8 cellular contexts compared by ENCODE assay signal in the genomic region with DNA sequence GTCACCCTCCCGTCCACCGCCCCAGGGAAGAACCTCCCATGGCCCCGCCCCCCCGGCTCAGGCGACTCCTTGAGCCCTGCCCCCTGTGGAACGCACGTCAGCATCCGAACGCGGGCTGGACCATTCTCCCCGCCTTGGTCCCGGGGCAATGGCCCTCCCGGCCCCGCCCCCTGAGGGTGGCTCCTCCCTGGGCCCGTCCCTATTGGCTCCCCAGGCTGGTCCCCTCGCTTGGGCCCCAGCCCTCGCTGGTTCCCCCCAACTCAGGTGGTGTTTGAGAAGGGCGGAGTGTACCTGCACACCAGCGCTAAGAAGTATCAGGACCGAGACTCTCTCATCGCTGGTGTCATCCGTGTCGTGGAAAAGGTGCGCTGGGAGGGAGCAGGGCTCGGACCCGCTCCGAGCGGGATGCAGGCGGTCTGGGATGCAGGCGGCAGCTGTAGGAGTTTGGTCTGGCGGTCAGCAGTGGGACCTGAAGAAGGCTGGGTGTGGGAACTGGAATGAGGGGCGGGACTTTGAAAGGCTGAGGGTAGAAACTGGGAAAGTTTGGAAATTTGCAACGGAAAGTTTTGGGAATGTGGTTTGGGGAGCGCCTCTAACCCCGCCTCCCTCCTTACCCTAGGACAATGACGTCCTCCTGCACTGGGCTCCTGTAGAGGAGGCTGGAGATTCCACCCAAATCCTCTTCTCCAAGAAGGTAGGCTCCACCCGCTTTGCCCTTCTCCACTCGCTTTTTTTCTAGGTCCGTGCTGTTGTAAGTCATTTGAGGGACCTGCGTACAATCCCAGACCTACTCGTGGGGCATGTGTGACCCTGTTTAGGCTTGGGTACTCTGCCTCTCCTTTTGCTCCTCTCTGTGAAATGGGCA. TPM values are rescaled to one million over a fixed set of nuclear protein-coding genes. Genes with fewer than 3 reads are reported as not detected.
DNase-seq lines count a peak whose midpoint lies in the region; ATAC-seq and TF ChIP-seq lines count a peak whose summit lies in the region.

No MANE protein-coding gene starts in this region.

- H3K9me3 ChIP-seq in DND-41 (ENCODE audit: insufficient read depth, low read length, severe bottlenecking) (no peaks in the 10 kb centered on the region), PC-3 (ENCODE audit: low read length) (no peaks in the 10 kb centered on the region)
- H3K9me3 ChIP-seq in naive thymus-derived CD4-positive, alpha-beta T cell (ENCODE audit: control insufficient read depth in 2 of 3, low read length in 3 of 3), result no peaks in the 10 kb centered on the region

- H3F3A ChIP-seq in PC-3 (ENCODE audit: low read length, unreplicated experiment), result no peaks in the 10 kb centered on the region

- H3K79me2 ChIP-seq in DND-41 (ENCODE audit: insufficient read depth, low read length) (peaks cover 39% of the 10 kb centered on the region), PC-3 (ENCODE audit: low read length) (peaks cover 41% of the 10 kb centered on the region)

- no peaks in the 10 kb centered on the region for H3K27me3 ChIP-seq in DND-41 (ENCODE audit: insufficient read depth, low read length, poor library complexity)
- no peaks in the 10 kb centered on the region for H3K27me3 ChIP-seq in PC-3 (ENCODE audit: low read length)
- no peaks in the 10 kb centered on the region for H3K27me3 ChIP-seq in naive thymus-derived CD4-positive, alpha-beta T cell (ENCODE audit: control insufficient read depth in 2 of 2, insufficient read depth in 2 of 2, low read length in 2 of 2)

- H3K4me3 Mint-ChIP-seq in naive thymus-derived CD4-positive, alpha-beta T cell, result no peak overlapping the region
- H3K4me3 Mint-ChIP-seq in stimulated activated naive B cell treated with anti-CD40 and anti-IgM and Interleukin-4, amounts not matched to agents 10 μg/mL and 1 μg/mL and 100 μg/mL, for 72 hours, result no peak overlapping the region

- peak overlapping the region; percentile 48 to 86 for H3K4me3 ChIP-seq in DND-41 (ENCODE audit: low read depth in 1 of 2, low read length in 2 of 2)
- H3K4me3 ChIP-seq in Jurkat, Clone E6-1 (ENCODE audit: low read length), result peak overlapping the region; percentile 69
- peak overlapping the region; percentile 93 for H3K4me3 ChIP-seq in PC-3 (ENCODE audit: low read length)
- H3K4me3 ChIP-seq in naive thymus-derived CD4-positive, alpha-beta T cell (ENCODE audit: low read length), result peak overlapping the region; percentile 88

- peak; percentile 97 for DNase-seq in DND-41
- DNase-seq in Jurkat, Clone E6-1 (ENCODE audit: low read depth, low spot score), result peak; percentile 93
- peak; percentile 99 for DNase-seq in PC-3
- DNase-seq in activated T-helper 1 cell treated with Interleukin-2 at 50 U/mL for 16 hours (ENCODE audit: low read depth), result peak; percentile 95
- peak; percentile 98 for DNase-seq in fibroblast of gingiva (ENCODE audit: low read depth)
- peak; percentile 94 to 99 (median 96) for DNase-seq in naive thymus-derived CD4-positive, alpha-beta T cell
- DNase-seq in stimulated activated naive B cell treated with anti-CD40 and anti-IgM and Interleukin-4, amounts not matched to agents 10 μg/mL and 1 μg/mL and 100 μg/mL, for 72 hours, result peak; percentile 97

- H3K4me1 ChIP-seq in DND-41 (ENCODE audit: insufficient read depth, low read length) (peaks cover 35% of the 10 kb centered on the region), PC-3 (ENCODE audit: insufficient read depth, low read length) (peaks cover 26% of the 10 kb centered on the region)
- peaks cover 11 to 20% of the 10 kb centered on the region in 2 donors for H3K4me1 ChIP-seq in naive thymus-derived CD4-positive, alpha-beta T cell (ENCODE audit: control insufficient read depth in 2 of 2, insufficient read depth in 2 of 2, low read length in 2 of 2)

- H3K9ac ChIP-seq in DND-41 (ENCODE audit: low read depth, low read length) (peak overlapping the region; percentile 93), PC-3 (ENCODE audit: low read length) (peak overlapping the region; percentile 98)

- BruUV-seq in PC-3 (replicated peaks; lab: Mats Ljungman, UMichigan), result no TSS peak

- intact Hi-C loops in PC-3 (cut with micrococcal nuclease), result loop anchor here (1.0 to 5.0 kb wide), 4 partner anchors 9 to 201 kb away; a partner anchor contains a TSS
- intact Hi-C loops in naive thymus-derived CD4-positive, alpha-beta T cell (cut with micrococcal nuclease), result loop anchor here (1.0 to 10.0 kb wide), 25 partner anchors 9 to 1545 kb away; a partner anchor contains a TSS

- POLR2A ChIA-PET in PC-3 (lab: Charles Lee; ENCODE audit: unreplicated experiment), result no interaction called here
- POLR2A ChIA-PET in naive thymus-derived CD4-positive, alpha-beta T cell (lab: Charles Lee), result interaction anchor here (1.0 to 3.7 kb wide), 14 partner anchors 10 to 389 kb away, joined by 4 to 47 read pairs (median 7); a partner anchor contains a TSS

- no peaks in the 10 kb centered on the region for H3K27me3 Mint-ChIP-seq in naive thymus-derived CD4-positive, alpha-beta T cell
- no peaks in the 10 kb centered on the region for H3K27me3 Mint-ChIP-seq in stimulated activated naive B cell treated with anti-CD40 and anti-IgM and Interleukin-4, amounts not matched to agents 10 μg/mL and 1 μg/mL and 100 μg/mL, for 72 hours

- no peaks in the 10 kb centered on the region for H3K9me2 ChIP-seq in PC-3 (replicated peaks; ENCODE audit: low read length)

- peak overlapping the region; percentile 89 for H2AFZ ChIP-seq in DND-41 (ENCODE audit: low read depth, low read length)
- peak overlapping the region; percentile 93 for H2AFZ ChIP-seq in PC-3 (ENCODE audit: low read length)

- peak overlapping the region; percentile 98 for H3K4me2 ChIP-seq in DND-41 (ENCODE audit: insufficient read depth, low read length)
- H3K4me2 ChIP-seq in PC-3 (ENCODE audit: low read length), result peak overlapping the region; percentile 98

- H3K27ac ChIP-seq in DND-41 (ENCODE audit: low read length), result peak overlapping the region; percentile 99
- H3K27ac ChIP-seq in PC-3 (ENCODE audit: low read length), result peak overlapping the region; percentile 91
- H3K27ac ChIP-seq in naive thymus-derived CD4-positive, alpha-beta T cell (ENCODE audit: low read depth, low read length), result peak overlapping the region; percentile 97

- TF ChIP-seq CTCF in DND-41 (IDR thresholded peaks at IDR 0.05; ENCODE audit: borderline replicate concordance, extremely low read depth, low read length, poor library complexity, severe bottlenecking) (no peak), PC-3 (conservative IDR thresholded peaks at IDR 0.05; ENCODE audit: low read depth, low read length) (no peak)

- H3K36me3 ChIP-seq in DND-41 (ENCODE audit: insufficient read depth, low read length), result peaks cover 48% of the 10 kb centered on the region
- peaks cover 18% of the 10 kb centered on the region for H3K36me3 ChIP-seq in PC-3 (ENCODE audit: low read depth, low read length)
- peaks cover 6 to 45% (median 24%) of the 10 kb centered on the region in 3 experiments for H3K36me3 ChIP-seq in naive thymus-derived CD4-positive, alpha-beta T cell (ENCODE audit: control insufficient read depth in 2 of 3, insufficient read depth in 3 of 3, low read length in 3 of 3)

- peaks cover 0 to 17% (median 6%) of the 10 kb centered on the region in 5 donors for H3K36me3 Mint-ChIP-seq in naive thymus-derived CD4-positive, alpha-beta T cell
- peaks cover 46 to 62% of the 10 kb centered on the region in 2 donors for H3K36me3 Mint-ChIP-seq in stimulated activated naive B cell treated with anti-CD40 and anti-IgM and Interleukin-4, amounts not matched to agents 10 μg/mL and 1 μg/mL and 100 μg/mL, for 72 hours

- no peak overlapping the region for H3K27ac Mint-ChIP-seq in naive thymus-derived CD4-positive, alpha-beta T cell
- no peak overlapping the region for H3K27ac Mint-ChIP-seq in stimulated activated naive B cell treated with anti-CD40 and anti-IgM and Interleukin-4, amounts not matched to agents 10 μg/mL and 1 μg/mL and 100 μg/mL, for 72 hours

- H3K9me3 Mint-ChIP-seq in naive thymus-derived CD4-positive, alpha-beta T cell, result peaks cover 0 to 1% (median 0%) of the 10 kb centered on the region in 11 donors
- H3K9me3 Mint-ChIP-seq in stimulated activated naive B cell treated with anti-CD40 and anti-IgM and Interleukin-4, amounts not matched to agents 10 μg/mL and 1 μg/mL and 100 μg/mL, for 72 hours, result no peaks in the 10 kb centered on the region

- peaks cover 23 to 35% (median 28%) of the 10 kb centered on the region in 7 donors for H3K4me1 Mint-ChIP-seq in naive thymus-derived CD4-positive, alpha-beta T cell
- H3K4me1 Mint-ChIP-seq in stimulated activated naive B cell treated with anti-CD40 and anti-IgM and Interleukin-4, amounts not matched to agents 10 μg/mL and 1 μg/mL and 100 μg/mL, for 72 hours, result peaks cover 29 to 64% of the 10 kb centered on the region in 2 donors

- H4K20me1 ChIP-seq in DND-41 (ENCODE audit: insufficient read depth, low read length) (no peaks in the 10 kb centered on the region; the same call in 1 of the 2 replicates), PC-3 (ENCODE audit: low read length) (no peaks in the 10 kb centered on the region)

- CTCF ChIA-PET in PC-3 (lab: Charles Lee), result no interaction called here
- CTCF ChIA-PET in naive thymus-derived CD4-positive, alpha-beta T cell (lab: Charles Lee), result interaction anchor here (0.6 to 1.6 kb wide), 2 partner anchors 65 to 92 kb away, joined by 3 read pairs; a partner anchor contains a TSS

- ATAC-seq in DND-41 (ENCODE audit: insufficient read depth, low read depth) (peak; percentile 75), GM21723 (IDR thresholded peaks at IDR 0.05; ENCODE audit: unreplicated experiment) (peak; percentile 50), PC-3 (peak; percentile 82)
- ATAC-seq in naive thymus-derived CD4-positive, alpha-beta T cell, result peak; percentile 77
- ATAC-seq in stimulated activated naive B cell treated with anti-CD40 and anti-IgM and Interleukin-4, amounts not matched to agents 10 μg/mL and 1 μg/mL and 100 μg/mL, for 72 hours (replicated peaks), result peak; percentile 74 to 76

RNA-seq across cellular contexts. Expression of a gene that starts 0.6 kb away (rescaled TPM):
- polyA plus RNA-seq in Jurkat, Clone E6-1 (2012; ENCODE audit: insufficient read depth, insufficient read length), result 20.1 TPM
- 17.8 and 18.8 TPM in 2 replicates for total RNA-seq in PC-3 (2014; rRNA removed)
- total RNA-seq in naive thymus-derived CD4-positive, alpha-beta T cell, result 100 to 1,000 TPM in 1 of 5 experiments, 10 to 100 TPM in 4; 42.9 to 106 (median 53.0) TPM
- polyA plus RNA-seq in naive thymus-derived CD4-positive, alpha-beta T cell, result 10 to 100 TPM; 11.6 to 22.2 TPM

RNA-seq across cellular contexts. Expression of a gene that starts 1.0 kb away (rescaled TPM):
- 13.8 TPM for polyA plus RNA-seq in Jurkat, Clone E6-1 (2012; ENCODE audit: insufficient read depth, insufficient read length)
- total RNA-seq in PC-3 (2014; rRNA removed), result 42.3 and 61.0 TPM in 2 replicates
- 10 to 100 TPM; 15.9 to 25.7 (median 21.2) TPM for total RNA-seq in naive thymus-derived CD4-positive, alpha-beta T cell
- polyA plus RNA-seq in naive thymus-derived CD4-positive, alpha-beta T cell, result 1 to 10 TPM; 4.7 to 5.8 TPM

RNA-seq across cellular contexts. Expression of a gene that starts 10.7 kb away (rescaled TPM):
- polyA plus RNA-seq in Jurkat, Clone E6-1 (2012; ENCODE audit: insufficient read depth, insufficient read length), result 75.9 TPM
- 141 and 172 TPM in 2 replicates for total RNA-seq in PC-3 (2014; rRNA removed)
- 100 to 1,000 TPM; 141 to 174 (median 154) TPM for total RNA-seq in naive thymus-derived CD4-positive, alpha-beta T cell
- polyA plus RNA-seq in naive thymus-derived CD4-positive, alpha-beta T cell, result 10 to 100 TPM; 19.4 to 24.8 TPM

RNA-seq across cellular contexts. Expression of a gene that starts 18.6 kb away (rescaled TPM):
- polyA plus RNA-seq in Jurkat, Clone E6-1 (2012; ENCODE audit: insufficient read depth, insufficient read length), result 1.1 TPM
- 0.29 and 2.2 TPM in 2 replicates for total RNA-seq in PC-3 (2014; rRNA removed)
- 1 to 10 TPM; 1.2 to 6.8 (median 1.9) TPM for total RNA-seq in naive thymus-derived CD4-positive, alpha-beta T cell
- not detected for polyA plus RNA-seq in naive thymus-derived CD4-positive, alpha-beta T cell

RNA-seq across cellular contexts. Expression of a gene that starts 27.2 kb away (rescaled TPM):
- 232 TPM for polyA plus RNA-seq in Jurkat, Clone E6-1 (2012; ENCODE audit: insufficient read depth, insufficient read length)
- 138 and 148 TPM in 2 replicates for total RNA-seq in PC-3 (2014; rRNA removed)
- total RNA-seq in naive thymus-derived CD4-positive, alpha-beta T cell, result 100 to 1,000 TPM in 4 of 5 experiments, 10 to 100 TPM in 1; 92.8 to 170 (median 160) TPM
- polyA plus RNA-seq in naive thymus-derived CD4-positive, alpha-beta T cell, result 10 to 100 TPM; 49.0 to 68.6 TPM

Comparison
In these comparisons a context has a peak if more than half of its experiments do, and no peak if none do; other contexts are left out.
1. Peak in every context shown above with its lines: DNase-seq, ATAC-seq, H3K4me3 ChIP-seq and H3K27ac ChIP-seq.